ENCODE assay signal across 9 cellular contexts in the genomic region with DNA sequence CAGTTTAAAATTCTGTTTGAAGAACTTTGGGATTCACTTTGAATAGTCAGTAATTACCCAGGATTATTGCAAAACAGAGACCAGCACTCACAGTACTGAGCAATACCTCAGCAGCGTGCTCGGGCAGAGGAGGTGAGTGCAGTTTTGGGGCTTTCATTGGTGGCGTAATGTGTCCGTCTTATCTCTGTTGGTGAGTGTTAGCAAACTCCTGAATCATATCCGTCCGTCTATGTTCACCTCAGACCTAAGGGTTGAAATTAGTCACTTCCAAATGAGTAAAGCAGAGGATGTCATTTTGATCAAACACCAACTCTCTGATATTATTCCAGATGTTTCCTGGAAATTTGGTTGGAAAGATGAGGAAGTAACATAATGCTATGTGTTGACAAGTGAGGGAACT.
DNase-seq lines count a peak whose midpoint lies in the region; ATAC-seq and TF ChIP-seq lines count a peak whose summit lies in the region.
"Had no signal": no experiment of that assay in that cellular context is flagged by ENCODE, and none has a peak within 500 bp of the region (broad histone marks: within the 10 kb centered on the region; RNA-seq: fewer than 3 reads in every experiment).

No MANE protein-coding gene starts in this region.

- TF ChIP-seq CTCF in Peyer's patch (IDR thresholded peaks at IDR 0.05) = no peak

- peaks cover 0 to 25% (median 3%) of the 10 kb centered on the region in 4 donors for H3K4me1 ChIP-seq in Peyer's patch

- H3K27ac ChIP-seq in Peyer's patch = peak overlapping the region in 3 of 4 donors; percentile 4 to 64 (median 60)

- H3K4me3 ChIP-seq in Peyer's patch = no peak overlapping the region

- H3K36me3 ChIP-seq in Peyer's patch = no peaks in the 10 kb centered on the region

- TF ChIP-seq POLR2A in Peyer's patch (IDR thresholded peaks at IDR 0.05) = no peak

- no peaks in the 10 kb centered on the region for H3K27me3 ChIP-seq in Peyer's patch

- H3K9me3 ChIP-seq in Peyer's patch = no peaks in the 10 kb centered on the region

- DNase-seq in 8988T (peak; percentile 24), Peyer's patch (no peak), iris pigment epithelial cell (ENCODE audit: low read depth) (peak; percentile 99), NCI-H1092 (lab: John Stamatoyannopoulos, UW) (no peak)
- DNase-seq in activated T-cell treated with anti-CD3 and anti-CD28 coated beads, Interleukin-2, amount 50 U/mL, for 48 hours = peak; percentile 77 to 81
- DNase-seq: NCI-H1092 treated with DMSO at 0.1 percent for 48 hours had no signal

- ATAC-seq in HG02642 (IDR thresholded peaks at IDR 0.05; ENCODE audit: poor library complexity, unreplicated experiment) (no peak), HG03442 (IDR thresholded peaks at IDR 0.05; ENCODE audit: unreplicated experiment) (no peak), GM21619 (IDR thresholded peaks at IDR 0.05; ENCODE audit: unreplicated experiment) (no peak)

Comparison
In these comparisons a context has a peak if more than half of its experiments do, and no peak if none do; other contexts are left out.
1. DNase-seq: peak in 8988T (single experiment), activated T-cell treated with anti-CD3 and anti-CD28 coated beads, Interleukin-2, amount 50 U/mL, for 48 hours (2 of 2) and iris pigment epithelial cell (single experiment); none in Peyer's patch (0 of 3) and NCI-H1092 (single experiment).